Comparison of ENCODE assay signal across 8 cellular contexts in genomic region chr7:105304040-105304895, GRCh38.
DNase-seq lines count a peak whose midpoint lies in the region; ATAC-seq, FAIRE-seq and TF ChIP-seq lines count a peak whose summit lies in the region.

No MANE protein-coding gene starts in this region.

- no peak overlapping the region for H2AFZ ChIP-seq in keratinocyte (ENCODE audit: control insufficient read depth, low read length)

- H4K20me1 ChIP-seq in keratinocyte (ENCODE audit: control insufficient read depth, extremely low read depth, insufficient read depth, low read length) = no peaks in the 10 kb centered on the region

- CTCF ChIA-PET in T-cell (lab: Charles Lee) = interaction anchor here in 1 of 2 donors (0.5 kb wide), 1 partner anchor 358 kb away, joined by 4 read pairs; no protein-coding TSS in a partner anchor

- no peaks in the 10 kb centered on the region for H3K9me3 Mint-ChIP-seq in T-cell

- no peaks in the 10 kb centered on the region for H3K27me3 Mint-ChIP-seq in T-cell

- no peaks in the 10 kb centered on the region for H3K36me3 Mint-ChIP-seq in T-cell

- FAIRE-seq in keratinocyte (lab: Jason Lieb, UNC) = no peak

- peaks cover 44% of the 10 kb centered on the region for H3K79me2 ChIP-seq in keratinocyte (ENCODE audit: control insufficient read depth, insufficient read depth, low read length)

- intact Hi-C loops in lower lobe of right lung (cut with DNase I) = no loop called here

- H3K27ac Mint-ChIP-seq in T-cell = peak overlapping the region; percentile 20 to 59

- ATAC-seq in HG02938 (IDR thresholded peaks at IDR 0.05; ENCODE audit: unreplicated experiment) (peak; percentile 83), T-cell (replicated peaks in 1 of 4) (peak in 1 of 4 experiments; percentile 23), lower lobe of right lung (no peak)

- peak overlapping the region; percentile 33 for H3K27ac ChIP-seq in keratinocyte (ENCODE audit: control insufficient read depth, insufficient read depth, low read length)
- H3K27ac ChIP-seq in lower lobe of right lung = no peak overlapping the region

- H3K4me2 ChIP-seq in keratinocyte (ENCODE audit: control insufficient read depth, extremely low read depth, insufficient read depth, low read depth, low read length) = peak overlapping the region; percentile 46

- dilution Hi-C loops in keratinocyte (cut with MboI; ENCODE audit: extremely low pct_ligation_motif_present, low sequenced_read_pairs) = no loop called here

- H3K27me3 ChIP-seq in keratinocyte (ENCODE audit: control insufficient read depth, extremely low read depth, insufficient read depth, low read length) = no peaks in the 10 kb centered on the region
- no peaks in the 10 kb centered on the region for H3K27me3 ChIP-seq in lower lobe of right lung (ENCODE audit: low read depth)

- no peak overlapping the region for H3K9ac ChIP-seq in keratinocyte (ENCODE audit: control insufficient read depth, extremely low read depth, insufficient read depth, low read length)

- TF ChIP-seq CTCF in keratinocyte (optimal IDR thresholded peaks at IDR 0.05 in 1 of 3, IDR thresholded peaks at IDR 0.05 in 1 of 3, conservative IDR thresholded peaks at IDR 0.05 in 1 of 3; ENCODE audit: extremely low read depth in 1 of 3, insufficient read depth in 2 of 3, low read length in 3 of 3) (no peak), lower lobe of right lung (IDR thresholded peaks at IDR 0.05) (no peak)

- H3K4me1 Mint-ChIP-seq in T-cell = peaks cover 71 to 74% (median 73%) of the 10 kb centered on the region in 3 donors

- H3K9me3 ChIP-seq in keratinocyte (ENCODE audit: control insufficient read depth, low read depth, low read length) (no peaks in the 10 kb centered on the region), lower lobe of right lung (no peaks in the 10 kb centered on the region)

- peak; percentile 32 for DNase-seq in activated CD4-positive, alpha-beta T cell treated with anti-CD3 and anti-CD28 coated beads for 48 hours
- DNase-seq in activated CD4-positive, alpha-beta T cell treated with anti-CD3 and anti-CD28 coated beads for 1 hour = no peak
- no peak for DNase-seq in T-cell
- DNase-seq in keratinocyte (ENCODE audit: low read depth, low spot score) = no peak
- DNase-seq in lower lobe of right lung = no peak
- DNase-seq in NCI-H446 (lab: John Stamatoyannopoulos, UW) = no peak
- DNase-seq in cerebellum (ENCODE audit: low spot score) = no peak

- no peak overlapping the region for H3K4me3 Mint-ChIP-seq in T-cell

- H3K4me3 ChIP-seq in keratinocyte (ENCODE audit: control insufficient read depth in 2 of 3, extremely low read depth in 1 of 3, insufficient read depth in 2 of 3, low read depth in 1 of 3, low read length in 3 of 3) (peak overlapping the region in 1 of 3 experiments; percentile 25), lower lobe of right lung (no peak overlapping the region)

- POLR2A ChIA-PET in T-cell (lab: Charles Lee) = interaction anchor here in 1 of 2 donors (0.6 kb wide), 2 partner anchors 24 to 42 kb away, joined by 3 to 4 read pairs; no protein-coding TSS in a partner anchor

- H3K4me1 ChIP-seq in keratinocyte (ENCODE audit: control insufficient read depth, extremely low read depth, insufficient read depth, low read length) (peaks cover 12% of the 10 kb centered on the region), lower lobe of right lung (no peaks in the 10 kb centered on the region)

- H3K9me1 ChIP-seq in keratinocyte (ENCODE audit: control insufficient read depth, extremely low read depth, insufficient read depth, low read length) = no peaks in the 10 kb centered on the region

- H3K36me3 ChIP-seq in keratinocyte (ENCODE audit: control insufficient read depth in 2 of 2, extremely low read depth in 1 of 2, insufficient read depth in 2 of 2, low read length in 2 of 2) (no peaks in the 10 kb centered on the region), lower lobe of right lung (no peaks in the 10 kb centered on the region)
